9 cellular contexts compared by ENCODE assay signal in genomic region chr3:107855710-107856109, GRCh38.
DNase-seq lines count a peak whose midpoint lies in the region; TF ChIP-seq lines count a peak whose summit lies in the region.
"Had no signal": no experiment of that assay in that cellular context is flagged by ENCODE, and none has a peak within 500 bp of the region (broad histone marks: within the 10 kb centered on the region; RNA-seq: fewer than 3 reads in every experiment).

No MANE protein-coding gene starts in this region.

- peaks cover 3% of the 10 kb centered on the region for H3K27me3 Mint-ChIP-seq in osteocyte (ENCODE audit: unreplicated experiment)

- no peak overlapping the region for H3K4me3 Mint-ChIP-seq in osteocyte (ENCODE audit: unreplicated experiment)

- no peaks in the 10 kb centered on the region for H3K4me1 Mint-ChIP-seq in osteocyte (ENCODE audit: unreplicated experiment)

- no peak overlapping the region for H3K4me3 ChIP-seq in LNCaP clone FGC (ENCODE audit: low read depth, low read length)
- no peak overlapping the region for H3K4me3 ChIP-seq in astrocyte of the spinal cord (ENCODE audit: low read depth, low read length)
- H3K4me3 ChIP-seq: BLaER1 had no signal

- H3K27ac Mint-ChIP-seq in osteocyte (ENCODE audit: unreplicated experiment) = no peak overlapping the region

- H3K36me3 Mint-ChIP-seq in osteocyte (ENCODE audit: unreplicated experiment) = no peaks in the 10 kb centered on the region

- TF ChIP-seq CTCF in LNCaP clone FGC (IDR thresholded peaks at IDR 0.05; ENCODE audit: control insufficient read depth, extremely low read depth, insufficient read depth) = peak; percentile 59
- TF ChIP-seq CTCF in astrocyte of the spinal cord (IDR thresholded peaks at IDR 0.05; ENCODE audit: low read depth, low read length) = peak; percentile 32
- TF ChIP-seq CTCF in osteocyte (IDR thresholded peaks at IDR 0.05) = peak; percentile 26

- H3K9me3 Mint-ChIP-seq in osteocyte (ENCODE audit: unreplicated experiment) = peaks cover 4% of the 10 kb centered on the region

- DNase-seq in NCI-H748 (lab: John Stamatoyannopoulos, UW; ENCODE audit: unreplicated experiment) (peak; percentile 38), NCI-H748 treated with DMSO at 0.1 percent for 48 hours (lab: John Stamatoyannopoulos, UW) (no peak), LNCaP clone FGC (ENCODE audit: low read depth) (peak; percentile 47), astrocyte of the spinal cord (ENCODE audit: low read depth, low spot score) (peak; percentile 24), osteocyte (ENCODE audit: extremely low spot score, unreplicated experiment) (no peak), amygdala (lab: John Stamatoyannopoulos, UW) (no peak), superior temporal gyrus (ENCODE audit: extremely low spot score) (no peak), hippocampal formation (lab: John Stamatoyannopoulos, UW) (no peak)

- in situ Hi-C loops in astrocyte of the spinal cord (cut with HindIII; ENCODE audit: low sequenced_read_pairs) = no loop called here

Comparison
In these comparisons a context has a peak if more than half of its experiments do, and no peak if none do; other contexts are left out.
1. DNase-seq: peak in NCI-H748 (single experiment), LNCaP clone FGC (single experiment) and astrocyte of the spinal cord (single experiment); none in NCI-H748 treated with DMSO at 0.1 percent for 48 hours (single experiment), osteocyte (single experiment), amygdala (0 of 56), superior temporal gyrus (single experiment) and hippocampal formation (0 of 2).
2. Peak in every context shown above with its lines, with median percentiles within 50 percentile points of each other: CTCF ChIP-seq.